Comparison of ENCODE assay signal across 18 cellular contexts in the genomic region with DNA sequence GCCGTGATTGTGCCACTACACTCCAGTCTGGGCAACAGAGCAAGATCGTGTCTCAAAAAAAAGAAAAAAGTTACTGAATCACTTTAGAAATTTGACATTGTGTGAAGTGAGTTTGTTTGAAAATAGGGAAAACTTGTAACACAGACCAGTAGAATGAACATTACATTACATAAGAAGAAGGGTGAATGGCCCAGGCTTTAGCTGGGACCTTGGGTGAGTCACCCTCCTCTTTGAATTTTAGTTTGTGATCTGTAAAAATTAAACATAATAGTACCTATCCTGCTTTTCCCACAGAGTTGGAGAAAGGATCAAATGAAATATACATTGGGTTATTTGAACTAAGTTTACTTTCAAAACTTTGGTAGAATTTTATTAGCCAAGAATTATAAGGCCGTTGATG. TPM values are rescaled to one million over a fixed set of nuclear protein-coding genes. Genes with fewer than 3 reads are reported as not detected.
A peak's percentile ranks its signal among the peaks of the same experiment; 100 is the strongest.
DNase-seq lines count a peak whose midpoint lies in the region; ATAC-seq, FAIRE-seq and TF ChIP-seq lines count a peak whose summit lies in the region.
"Had no signal": no experiment of that assay in that cellular context is flagged by ENCODE, and none has a peak within 500 bp of the region (broad histone marks: within the 10 kb centered on the region; RNA-seq: fewer than 3 reads in every experiment).

No MANE protein-coding gene starts in this region.

- CTCF ChIA-PET in activated CD8-positive, alpha-beta T cell treated with anti-CD3 and anti-CD28 coated beads for 36 hours (lab: Charles Lee): interaction anchor here (0.6 to 6.4 kb wide), 45 partner anchors 8 to 248 kb away, joined by 3 to 137 read pairs (median 6); a partner anchor contains a TSS
- CTCF ChIA-PET in activated CD8-positive, alpha-beta T cell treated with anti-CD3 and anti-CD28 coated beads, Interleukin-2, amount 10 ng/mL, durations not matched to agents 7 days and 5 days (lab: Charles Lee): interaction anchor here (0.7 to 24.9 kb wide), 50 partner anchors 9 to 392 kb away, joined by 3 to 489 read pairs (median 6); a partner anchor contains a TSS
- CTCF ChIA-PET in naive thymus-derived CD4-positive, alpha-beta T cell (lab: Charles Lee): interaction anchor here (0.9 to 3.2 kb wide), 13 partner anchors 8 to 250 kb away, joined by 3 to 33 read pairs (median 4); no protein-coding TSS in a partner anchor
- CTCF ChIA-PET in A673 (lab: Charles Lee): interaction anchor here (0.5 to 1.5 kb wide), 14 partner anchors 9 to 392 kb away, joined by 3 to 26 read pairs (median 6); no protein-coding TSS in a partner anchor

- H3K27ac ChIP-seq in naive thymus-derived CD4-positive, alpha-beta T cell (ENCODE audit: low read depth, low read length): no peak overlapping the region
- H3K27ac ChIP-seq in A673 (ENCODE audit: low read depth, low read length, poor library complexity, severe bottlenecking) (no peak overlapping the region), kidney (ENCODE audit: low read depth in 2 of 2, low read length in 2 of 2) (no peak overlapping the region)
- H3K27ac ChIP-seq: PC-9 had no signal

- no peaks in the 10 kb centered on the region for H3K27me3 ChIP-seq in naive thymus-derived CD4-positive, alpha-beta T cell (ENCODE audit: control insufficient read depth in 2 of 2, insufficient read depth in 2 of 2, low read length in 2 of 2)
- no peaks in the 10 kb centered on the region for H3K27me3 ChIP-seq in A673 (replicated peaks; ENCODE audit: insufficient read depth, low read depth, low read length, poor library complexity)

- H3K36me3 ChIP-seq in naive thymus-derived CD4-positive, alpha-beta T cell (ENCODE audit: control insufficient read depth in 2 of 3, insufficient read depth in 3 of 3, low read length in 3 of 3): peaks cover 0 to 39% (median 0%) of the 10 kb centered on the region in 3 experiments
- H3K36me3 ChIP-seq in A673 (ENCODE audit: insufficient read depth, low read length, poor library complexity, severe bottlenecking) (no peaks in the 10 kb centered on the region), kidney (ENCODE audit: control insufficient read depth in 1 of 2, insufficient read depth in 2 of 2, low read length in 2 of 2) (no peaks in the 10 kb centered on the region)

- H3K27ac Mint-ChIP-seq in activated CD8-positive, alpha-beta T cell treated with anti-CD3 and anti-CD28 coated beads for 36 hours: peak overlapping the region; percentile 97
- no peak overlapping the region for H3K27ac Mint-ChIP-seq in activated CD8-positive, alpha-beta T cell treated with anti-CD3 and anti-CD28 coated beads, Interleukin-2, amount 10 ng/mL, durations not matched to agents 7 days and 5 days
- H3K27ac Mint-ChIP-seq in HFFc6 (peak overlapping the region; percentile 60), T-helper 17 cell (peak overlapping the region; percentile 90)
- peak overlapping the region in 4 of 9 donors; percentile 34 to 74 (median 64) for H3K27ac Mint-ChIP-seq in naive thymus-derived CD4-positive, alpha-beta T cell
- H3K27ac Mint-ChIP-seq: type B pancreatic cell had no signal

- H3K4me1 ChIP-seq in naive thymus-derived CD4-positive, alpha-beta T cell (ENCODE audit: control insufficient read depth in 2 of 2, insufficient read depth in 2 of 2, low read length in 2 of 2): peaks cover 23 to 26% of the 10 kb centered on the region in 2 donors
- H3K4me1 ChIP-seq in A673 (ENCODE audit: insufficient read depth, low read length, poor library complexity, severe bottlenecking) (no peaks in the 10 kb centered on the region), kidney (ENCODE audit: control insufficient read depth in 1 of 2, insufficient read depth in 1 of 2, low read depth in 1 of 2, low read length in 2 of 2) (no peaks in the 10 kb centered on the region)

- no peak overlapping the region for H3K9ac ChIP-seq in kidney (ENCODE audit: low read length in 2 of 2)

- no peak for TF ChIP-seq CTCF in activated CD8-positive, alpha-beta T cell treated with anti-CD3 and anti-CD28 coated beads for 36 hours (IDR thresholded peaks at IDR 0.05)
- TF ChIP-seq CTCF in HFFc6 (IDR thresholded peaks at IDR 0.05) (no peak), A673 (conservative IDR thresholded peaks at IDR 0.05; ENCODE audit: low read depth, low read length) (no peak), kidney (IDR thresholded peaks at IDR 0.05; ENCODE audit: borderline replicate concordance, extremely low read depth, insufficient read depth) (no peak)

- no peak overlapping the region for H3K4me3 Mint-ChIP-seq in activated CD8-positive, alpha-beta T cell treated with anti-CD3 and anti-CD28 coated beads for 36 hours
- no peak overlapping the region for H3K4me3 Mint-ChIP-seq in activated CD8-positive, alpha-beta T cell treated with anti-CD3 and anti-CD28 coated beads, Interleukin-2, amount 10 ng/mL, durations not matched to agents 7 days and 5 days
- 0 out of 2 replicates have a peak overlapping the region, but pooled peaks have one; percentile 8 for H3K4me3 Mint-ChIP-seq in HFFc6
- H3K4me3 Mint-ChIP-seq in T-helper 17 cell: no peak overlapping the region
- H3K4me3 Mint-ChIP-seq in naive thymus-derived CD4-positive, alpha-beta T cell: no peak overlapping the region
- H3K4me3 Mint-ChIP-seq: type B pancreatic cell had no signal

- no peak for FAIRE-seq in kidney (lab: Jason Lieb, UNC)

- H3K27me3 Mint-ChIP-seq in activated CD8-positive, alpha-beta T cell treated with anti-CD3 and anti-CD28 coated beads for 36 hours: no peaks in the 10 kb centered on the region
- no peaks in the 10 kb centered on the region for H3K27me3 Mint-ChIP-seq in activated CD8-positive, alpha-beta T cell treated with anti-CD3 and anti-CD28 coated beads, Interleukin-2, amount 10 ng/mL, durations not matched to agents 7 days and 5 days (ENCODE audit: low read depth)
- no peaks in the 10 kb centered on the region for H3K27me3 Mint-ChIP-seq in HFFc6 (ENCODE audit: insufficient read depth)
- H3K27me3 Mint-ChIP-seq in T-helper 17 cell: no peaks in the 10 kb centered on the region
- no peaks in the 10 kb centered on the region for H3K27me3 Mint-ChIP-seq in naive thymus-derived CD4-positive, alpha-beta T cell
- H3K27me3 Mint-ChIP-seq: type B pancreatic cell had no signal

- no peak for ATAC-seq in activated CD8-positive, alpha-beta T cell treated with anti-CD3 and anti-CD28 coated beads for 36 hours
- no peak for ATAC-seq in activated CD8-positive, alpha-beta T cell treated with anti-CD3 and anti-CD28 coated beads, Interleukin-2, amount 10 ng/mL, durations not matched to agents 7 days and 5 days
- ATAC-seq in T-helper 17 cell (no peak), HG02642 (IDR thresholded peaks at IDR 0.05; ENCODE audit: poor library complexity, unreplicated experiment) (no peak)
- ATAC-seq in naive thymus-derived CD4-positive, alpha-beta T cell: peak; percentile 20

- intact Hi-C loops in activated CD8-positive, alpha-beta T cell treated with anti-CD3 and anti-CD28 coated beads for 36 hours (cut with micrococcal nuclease): loop anchor here (5.0 kb wide), 1 partner anchor 53 kb away; no protein-coding TSS in a partner anchor
- intact Hi-C loops in naive thymus-derived CD4-positive, alpha-beta T cell (cut with micrococcal nuclease): loop anchor here (1.0 to 2.0 kb wide), 4 partner anchors 14 to 249 kb away; no protein-coding TSS in a partner anchor
- intact Hi-C loops in A673 (cut with micrococcal nuclease; ENCODE audit: unreplicated experiment): loop anchor here (1.0 kb wide), 2 partner anchors 51 to 247 kb away; no protein-coding TSS in a partner anchor
- intact Hi-C loops in kidney (cut with DNase I): no loop called here

- no peaks in the 10 kb centered on the region for H3K9me3 ChIP-seq in T-helper 17 cell (ENCODE audit: control insufficient read depth, low read length, poor library complexity, severe bottlenecking)
- no peaks in the 10 kb centered on the region for H3K9me3 ChIP-seq in naive thymus-derived CD4-positive, alpha-beta T cell (ENCODE audit: control insufficient read depth in 2 of 3, low read length in 3 of 3)
- no peaks in the 10 kb centered on the region for H3K9me3 ChIP-seq in A673 (ENCODE audit: low read depth, low read length, poor library complexity, severe bottlenecking)
- no peaks in the 10 kb centered on the region for H3K9me3 ChIP-seq in kidney (ENCODE audit: control insufficient read depth in 1 of 2, low read length in 2 of 2)

- no TSS peak for BruUV-seq in A673 (replicated peaks; lab: Mats Ljungman, UMichigan)

- H3K9me3 Mint-ChIP-seq in activated CD8-positive, alpha-beta T cell treated with anti-CD3 and anti-CD28 coated beads for 36 hours: no peaks in the 10 kb centered on the region
- H3K9me3 Mint-ChIP-seq in activated CD8-positive, alpha-beta T cell treated with anti-CD3 and anti-CD28 coated beads, Interleukin-2, amount 10 ng/mL, durations not matched to agents 7 days and 5 days (ENCODE audit: insufficient read depth): no peaks in the 10 kb centered on the region
- no peaks in the 10 kb centered on the region for H3K9me3 Mint-ChIP-seq in HFFc6
- peaks cover 0 to 3% (median 0%) of the 10 kb centered on the region in 11 donors for H3K9me3 Mint-ChIP-seq in naive thymus-derived CD4-positive, alpha-beta T cell
- H3K9me3 Mint-ChIP-seq: type B pancreatic cell had no signal

- POLR2A ChIA-PET in activated CD8-positive, alpha-beta T cell treated with anti-CD3 and anti-CD28 coated beads for 36 hours (lab: Charles Lee): interaction anchor here (0.8 to 1.8 kb wide), 6 partner anchors 8 to 79 kb away, joined by 3 to 5 read pairs (median 4); a partner anchor contains a TSS
- POLR2A ChIA-PET in activated CD8-positive, alpha-beta T cell treated with anti-CD3 and anti-CD28 coated beads, Interleukin-2, amount 10 ng/mL, durations not matched to agents 7 days and 5 days (lab: Charles Lee): interaction anchor here (1.1 to 1.5 kb wide), 3 partner anchors 49 to 79 kb away, joined by 4 to 5 read pairs (median 4); no protein-coding TSS in a partner anchor
- POLR2A ChIA-PET in naive thymus-derived CD4-positive, alpha-beta T cell (lab: Charles Lee): interaction anchor here (0.6 to 1.6 kb wide), 4 partner anchors 8 to 79 kb away, joined by 3 to 7 read pairs (median 4); a partner anchor contains a TSS
- POLR2A ChIA-PET in A673 (lab: Charles Lee; ENCODE audit: low non-redundant PET): no interaction called here

- peaks cover 77% of the 10 kb centered on the region for H3K4me1 Mint-ChIP-seq in activated CD8-positive, alpha-beta T cell treated with anti-CD3 and anti-CD28 coated beads for 36 hours (ENCODE audit: low read depth)
- peaks cover 55% of the 10 kb centered on the region for H3K4me1 Mint-ChIP-seq in activated CD8-positive, alpha-beta T cell treated with anti-CD3 and anti-CD28 coated beads, Interleukin-2, amount 10 ng/mL, durations not matched to agents 7 days and 5 days (ENCODE audit: low read depth)
- H3K4me1 Mint-ChIP-seq in HFFc6 (ENCODE audit: low read depth): peaks cover 83% of the 10 kb centered on the region
- peaks cover 40% of the 10 kb centered on the region for H3K4me1 Mint-ChIP-seq in T-helper 17 cell
- H3K4me1 Mint-ChIP-seq in naive thymus-derived CD4-positive, alpha-beta T cell: peaks cover 38 to 85% (median 76%) of the 10 kb centered on the region in 7 donors

- DNase-seq in activated CD8-positive, alpha-beta T cell treated with anti-CD3 and anti-CD28 coated beads for 36 hours: no peak
- no peak for DNase-seq in activated CD8-positive, alpha-beta T cell treated with anti-CD3 and anti-CD28 coated beads, Interleukin-2, amount 10 ng/mL, durations not matched to agents 7 days and 5 days
- DNase-seq in HFFc6: no peak
- DNase-seq in T-helper 17 cell: no peak
- no peak for DNase-seq in naive thymus-derived CD4-positive, alpha-beta T cell
- no peak for DNase-seq in A673 (ENCODE audit: low spot score)
- no peak for DNase-seq in kidney
- DNase-seq: activated CD4-positive, alpha-beta T cell treated with anti-CD3 and anti-CD28 coated beads for 1 hour; activated naive CD4-positive, alpha-beta T cell; activated T-cell treated with anti-CD3 and anti-CD28 coated beads, Interleukin-2, amount 50 U/mL, for 48 hours; cerebellar nuclear complex; left ventricle myocardium superior; right cardiac atrium had no signal

- peaks cover 67% of the 10 kb centered on the region for H3K36me3 Mint-ChIP-seq in activated CD8-positive, alpha-beta T cell treated with anti-CD3 and anti-CD28 coated beads for 36 hours (ENCODE audit: low read depth)
- peaks cover 65% of the 10 kb centered on the region for H3K36me3 Mint-ChIP-seq in activated CD8-positive, alpha-beta T cell treated with anti-CD3 and anti-CD28 coated beads, Interleukin-2, amount 10 ng/mL, durations not matched to agents 7 days and 5 days (ENCODE audit: low read depth)
- H3K36me3 Mint-ChIP-seq in HFFc6 (ENCODE audit: low read depth) (peaks cover 31% of the 10 kb centered on the region), T-helper 17 cell (ENCODE audit: low read depth) (peaks cover 2% of the 10 kb centered on the region)
- peaks cover 14 to 50% (median 33%) of the 10 kb centered on the region in 5 donors for H3K36me3 Mint-ChIP-seq in naive thymus-derived CD4-positive, alpha-beta T cell

- H3K4me3 ChIP-seq in naive thymus-derived CD4-positive, alpha-beta T cell (ENCODE audit: low read length): no peak overlapping the region
- H3K4me3 ChIP-seq in A673 (ENCODE audit: low read depth, low read length, poor library complexity, severe bottlenecking) (no peak overlapping the region), kidney (ENCODE audit: low read length in 2 of 2) (no peak overlapping the region)
- H3K4me3 ChIP-seq: PC-9 had no signal

RNA-seq across cellular contexts. Expression of a gene that starts 56.3 kb away (rescaled TPM):
- under 1 TPM; 0.38 to 0.54 TPM for total RNA-seq in activated CD8-positive, alpha-beta T cell treated with anti-CD3 and anti-CD28 coated beads for 36 hours
- under 1 TPM; 0.05 to 0.11 TPM for total RNA-seq in activated CD8-positive, alpha-beta T cell treated with anti-CD3 and anti-CD28 coated beads, Interleukin-2, amount 10 ng/mL, durations not matched to agents 7 days and 5 days
- total RNA-seq in HFFc6 (2021; fragmentation: NEBNext Ultra II Directional; extraction: Animal tissue kit (Norgen Biotek cat#: 25700)): under 1 TPM; 0.46 to 0.95 (median 0.73) TPM
- total RNA-seq in T-helper 17 cell (not detected), A673 (2021) (not detected in 2 replicates), kidney (2.9 TPM)
- under 1 TPM in 1 of 5 experiments, not detected in 4; 0.12 TPM for total RNA-seq in naive thymus-derived CD4-positive, alpha-beta T cell
- polyA plus RNA-seq in naive thymus-derived CD4-positive, alpha-beta T cell: under 1 TPM; 0.07 to 0.08 TPM
- 0.19 TPM for polyA plus RNA-seq in kidney (ENCODE audit: insufficient read depth, low read depth, low replicate concordance)
- total RNA-seq: left ventricle myocardium superior, mononuclear cell had no signal
- polyA plus RNA-seq: neural cell had no signal
